ENCODE assay signal across 9 cellular contexts in the genomic region with DNA sequence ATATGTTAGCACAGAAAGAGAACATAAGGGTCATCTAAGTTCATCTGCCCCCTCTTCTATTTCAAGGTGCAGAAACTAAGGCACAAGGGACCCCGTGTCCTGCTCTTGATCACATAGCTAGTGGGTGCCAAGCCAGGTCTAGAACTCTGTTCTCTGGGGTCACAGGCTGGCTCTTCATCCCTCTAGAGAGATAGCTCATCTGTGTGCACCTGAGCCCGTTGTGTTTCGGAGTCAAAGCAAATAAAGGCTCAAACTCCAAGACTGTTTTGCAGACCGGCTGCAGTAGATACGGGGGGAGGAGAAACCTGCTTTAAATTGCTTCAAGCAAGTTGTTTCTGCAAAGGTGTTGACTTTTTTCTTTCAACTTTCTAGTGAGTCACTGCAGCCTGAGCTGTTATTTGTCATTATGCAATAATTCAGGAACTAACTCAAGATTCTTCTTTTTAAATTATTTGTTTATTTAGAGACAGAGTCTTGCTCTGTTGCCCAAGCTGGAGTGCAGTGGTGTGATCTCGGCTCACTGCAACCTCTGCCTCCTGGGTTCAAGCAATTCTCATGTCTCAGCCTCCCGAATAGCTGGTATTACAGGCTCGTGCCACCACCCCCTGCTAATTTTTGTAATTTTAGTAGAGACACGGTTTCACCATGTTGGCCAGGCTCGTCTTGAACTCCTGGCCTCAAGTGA. TPM values are rescaled to one million over a fixed set of nuclear protein-coding genes. Genes with fewer than 3 reads are reported as not detected.
DNase-seq lines count a peak whose midpoint lies in the region; ATAC-seq and TF ChIP-seq lines count a peak whose summit lies in the region.
"Had no signal": no experiment of that assay in that cellular context is flagged by ENCODE, and none has a peak within 500 bp of the region (broad histone marks: within the 10 kb centered on the region; RNA-seq: fewer than 3 reads in every experiment).

No MANE protein-coding gene starts in this region.

- peak; percentile 63 for DNase-seq in Panc1 (ENCODE audit: low read depth, low spot score)
- peak; percentile 22 for DNase-seq in fibroblast of the aortic adventitia (ENCODE audit: low read depth)
- no peak for DNase-seq in sigmoid colon
- no peak for DNase-seq in anterior cingulate cortex (lab: John Stamatoyannopoulos, UW)
- DNase-seq: WERI-Rb-1 had no signal

- H3K36me3 ChIP-seq in Panc1 (ENCODE audit: control insufficient read depth, insufficient read depth, low read length) (no peaks in the 10 kb centered on the region), sigmoid colon (no peaks in the 10 kb centered on the region)
- H3K36me3 ChIP-seq: WERI-Rb-1 had no signal

- H3K4me1 ChIP-seq in Panc1 (ENCODE audit: control insufficient read depth, insufficient read depth, low read length), result peaks cover 48% of the 10 kb centered on the region
- peaks cover 0 to 50% (median 30%) of the 10 kb centered on the region in 4 donors for H3K4me1 ChIP-seq in sigmoid colon

- POLR2A ChIA-PET in Panc1 (lab: Charles Lee), result interaction anchor here (0.6 to 0.8 kb wide), 3 partner anchors 50 to 1547 kb away, joined by 3 to 14 read pairs (median 6); no protein-coding TSS in a partner anchor

- no peak for TF ChIP-seq CTCF in Panc1 (IDR thresholded peaks at IDR 0.05)
- TF ChIP-seq CTCF in fibroblast of the aortic adventitia (IDR thresholded peaks at IDR 0.05; ENCODE audit: insufficient read depth, low read length), result no peak
- no peak for TF ChIP-seq CTCF in sigmoid colon (IDR thresholded peaks at IDR 0.05)

- BruUV-seq in Panc1 (replicated peaks; lab: Mats Ljungman, UMichigan), result no TSS peak

- in situ Hi-C loops in Panc1 (cut with HindIII; ENCODE audit: low pct_unique_long_range_greater_than_20kb, low sequenced_read_pairs), result no loop called here

- no peak for TF ChIP-seq POLR2A in sigmoid colon (IDR thresholded peaks at IDR 0.05)

- CTCF ChIA-PET in Panc1 (lab: Charles Lee), result no interaction called here

- WGBS in sigmoid colon, 2 donors, result 55 to 75% methylated on average over 10 of the region's 10 CpGs

- TF ChIP-seq EP300 in sigmoid colon (IDR thresholded peaks at IDR 0.05), result peak in 1 of 4 donors; percentile 1

- intact Hi-C loops in Panc1 (cut with micrococcal nuclease; ENCODE audit: unreplicated experiment), result no loop called here
- intact Hi-C loops in sigmoid colon (cut with DNase I), result no loop called here

- ATAC-seq in GM18867 (IDR thresholded peaks at IDR 0.05; ENCODE audit: unreplicated experiment) (peak; percentile 7), Panc1 (peak; percentile 61), HG02642 (IDR thresholded peaks at IDR 0.05; ENCODE audit: poor library complexity, unreplicated experiment) (no peak), HG03432 (IDR thresholded peaks at IDR 0.05; ENCODE audit: unreplicated experiment) (no peak), GM21529 (IDR thresholded peaks at IDR 0.05; ENCODE audit: unreplicated experiment) (no peak)

- H3K27ac ChIP-seq in Panc1 (ENCODE audit: low read length), result peak overlapping the region; percentile 60
- peak overlapping the region; percentile 51 to 73 (median 63) for H3K27ac ChIP-seq in sigmoid colon
- H3K27ac ChIP-seq: WERI-Rb-1 had no signal

- H3K4me3 ChIP-seq in Panc1 (ENCODE audit: low read depth in 2 of 2, low read length in 2 of 2) (peak overlapping the region in 1 of 2 experiments; percentile 49; a peak in 2 of 4 replicates), fibroblast of the aortic adventitia (ENCODE audit: low read depth, low read length) (no peak overlapping the region), sigmoid colon (no peak overlapping the region)

- H3K27me3 ChIP-seq in Panc1 (ENCODE audit: control insufficient read depth, insufficient read depth, low read length) (no peaks in the 10 kb centered on the region), sigmoid colon (no peaks in the 10 kb centered on the region)

- H3K9me3 ChIP-seq in Panc1 (ENCODE audit: control insufficient read depth, insufficient read depth, low read depth, low read length), result no peaks in the 10 kb centered on the region
- H3K9me3 ChIP-seq in sigmoid colon, result no peaks in the 10 kb centered on the region

RNA-seq across cellular contexts. Expression of gene BLVRA, which starts 6.5 kb away (rescaled TPM):
- total RNA-seq in Panc1 (2021; ENCODE audit: unreplicated experiment) (85.5 TPM), fibroblast of the aortic adventitia (ENCODE audit: low replicate concordance) (24.0 and 60.3 TPM in 2 replicates), sigmoid colon (100 to 1,000 TPM in 2 of 4 donors, 10 to 100 TPM in 2; 60.4 to 105 (median 94.0) TPM)
- 130 TPM for polyA plus RNA-seq in Panc1 (2012; ENCODE audit: insufficient read length)
- 10 to 100 TPM; 22.9 to 35.4 (median 27.9) TPM for polyA plus RNA-seq in sigmoid colon

RNA-seq across cellular contexts. Expression of gene COA1, which starts 35.6 kb away (rescaled TPM):
- total RNA-seq in Panc1 (2021; ENCODE audit: unreplicated experiment) (65.5 TPM), fibroblast of the aortic adventitia (ENCODE audit: low replicate concordance) (13.2 and 71.4 TPM in 2 replicates), sigmoid colon (10 to 100 TPM; 36.0 to 61.2 (median 42.9) TPM)
- polyA plus RNA-seq in Panc1 (2012; ENCODE audit: insufficient read length), result 39.4 TPM
- polyA plus RNA-seq in sigmoid colon, result 10 to 100 TPM; 31.2 to 46.1 (median 36.3) TPM

Comparison
In these comparisons a context has a peak if more than half of its experiments do, and no peak if none do; other contexts are left out.
1. ATAC-seq: peak in GM18867 (single experiment) and Panc1 (single experiment); none in HG02642 (single experiment), HG03432 (single experiment) and GM21529 (single experiment).
2. DNase-seq: peak in Panc1 (single experiment) and fibroblast of the aortic adventitia (single experiment); none in sigmoid colon (single experiment) and anterior cingulate cortex (0 of 58).